Comparison of ENCODE assay signal across 8 cellular contexts in the genomic region with DNA sequence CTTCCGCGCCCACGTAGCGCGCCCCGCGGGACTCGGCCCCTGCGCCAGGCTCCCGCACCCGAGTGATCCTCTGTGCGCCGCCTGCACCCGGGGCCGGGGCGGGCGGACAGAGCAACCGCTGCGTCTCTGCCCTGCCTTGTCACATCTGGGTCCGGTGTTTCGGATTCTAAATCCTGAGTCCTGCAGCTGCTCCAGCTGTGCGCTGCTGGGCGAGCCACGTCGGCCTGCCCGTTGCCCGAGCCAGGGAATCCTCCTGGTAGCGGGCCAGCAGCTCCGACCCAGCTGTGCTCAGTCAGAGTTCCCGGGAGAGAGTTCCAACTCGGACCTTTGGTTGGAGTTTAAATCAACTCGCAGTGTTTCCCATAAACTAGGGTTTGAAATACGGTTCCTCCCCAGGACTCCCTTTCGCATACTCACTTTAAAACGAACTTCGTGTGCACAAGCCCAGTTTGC. TPM values are rescaled to one million over a fixed set of nuclear protein-coding genes. Genes with fewer than 3 reads are reported as not detected.
DNase-seq lines count a peak whose midpoint lies in the region; ATAC-seq and TF ChIP-seq lines count a peak whose summit lies in the region.

No MANE protein-coding gene starts in this region.

- H3K9me3 ChIP-seq in adipocyte (ENCODE audit: control insufficient read depth, low read length) (no peaks in the 10 kb centered on the region), gastrocnemius medialis (no peaks in the 10 kb centered on the region)

- H3K4me3 Mint-ChIP-seq in GM23338, result peak overlapping the region; percentile 75
- no peak overlapping the region for H3K4me3 Mint-ChIP-seq in activated CD4-positive, alpha-beta memory T cell treated with anti-CD3 and anti-CD28 coated beads, Interleukin-2, amount 10 ng/mL, durations not matched to agents 7 days and 5 days

- no peak overlapping the region for H3K9ac ChIP-seq in adipocyte (ENCODE audit: low read length)

- no peaks in the 10 kb centered on the region; the same call in 2 of the 3 replicates for H3K36me3 Mint-ChIP-seq in GM23338 (ENCODE audit: low read depth)
- peaks cover 3% of the 10 kb centered on the region for H3K36me3 Mint-ChIP-seq in activated CD4-positive, alpha-beta memory T cell treated with anti-CD3 and anti-CD28 coated beads, Interleukin-2, amount 10 ng/mL, durations not matched to agents 7 days and 5 days (ENCODE audit: low read depth)

- peak overlapping the region; percentile 94 for H3K4me2 ChIP-seq in GM23338

- peak overlapping the region; percentile 71 for H3K4me3 ChIP-seq in GM23338
- peak overlapping the region; percentile 71 for H3K4me3 ChIP-seq in adipocyte (ENCODE audit: low read length)
- H3K4me3 ChIP-seq in gastrocnemius medialis, result peak overlapping the region; percentile 57 to 63 (median 62)

- peak; percentile 17 for ATAC-seq in GM23338
- peak; percentile 9 to 19 for ATAC-seq in gastrocnemius medialis

- intact Hi-C loops in gastrocnemius medialis (cut with DNase I; ENCODE audit: low total_unique reads), result loop anchor here (5.0 kb wide), 1 partner anchor 221 kb away; no protein-coding TSS in a partner anchor

- CTCF ChIA-PET in activated CD4-positive, alpha-beta memory T cell treated with anti-CD3 and anti-CD28 coated beads, Interleukin-2, amount 10 ng/mL, durations not matched to agents 7 days and 5 days (lab: Charles Lee), result no interaction called here

- in situ Hi-C loops in gastrocnemius medialis (cut with MboI; ENCODE audit: low sequenced_read_pairs in 4 of 4), result no loop called here

- peak overlapping the region; percentile 96 for H2AFZ ChIP-seq in GM23338

- H3F3A ChIP-seq in GM23338 (replicated peaks; ENCODE audit: low read depth), result peaks cover 13% of the 10 kb centered on the region

- H3K27ac ChIP-seq in GM23338 (ENCODE audit: low read depth) (no peak overlapping the region), gastrocnemius medialis (peak overlapping the region in 1 of 4 donors; percentile 39)

- H3K27me3 Mint-ChIP-seq in GM23338 (ENCODE audit: insufficient read depth, low read depth, poor library complexity), result peaks cover 69% of the 10 kb centered on the region
- peaks cover 47% of the 10 kb centered on the region for H3K27me3 Mint-ChIP-seq in activated CD4-positive, alpha-beta memory T cell treated with anti-CD3 and anti-CD28 coated beads, Interleukin-2, amount 10 ng/mL, durations not matched to agents 7 days and 5 days

- TF ChIP-seq CTCF in GM23338 (conservative IDR thresholded peaks at IDR 0.05; ENCODE audit: low read depth in 2 of 2) (no peak), gastrocnemius medialis (IDR thresholded peaks at IDR 0.05 in 4 of 5, conservative IDR thresholded peaks at IDR 0.05 in 1 of 5) (no peak)

- H3K36me3 ChIP-seq in GM23338 (ENCODE audit: insufficient read depth) (no peaks in the 10 kb centered on the region; the same call in 1 of the 2 replicates), adipocyte (ENCODE audit: control insufficient read depth, insufficient read depth, low read length, severe bottlenecking) (no peaks in the 10 kb centered on the region), gastrocnemius medialis (no peaks in the 10 kb centered on the region)

- H3K4me1 ChIP-seq in GM23338 (ENCODE audit: insufficient read depth) (peaks cover 58% of the 10 kb centered on the region), adipocyte (ENCODE audit: control insufficient read depth, insufficient read depth, low read length) (peaks cover 8% of the 10 kb centered on the region), gastrocnemius medialis (peaks cover 17 to 31% of the 10 kb centered on the region in 2 donors)

- no peaks in the 10 kb centered on the region for H3K9me2 ChIP-seq in GM23338 (ENCODE audit: insufficient read depth)

- H3K9me3 Mint-ChIP-seq in GM23338, result no peaks in the 10 kb centered on the region; the same call in 2 of the 3 replicates
- H3K9me3 Mint-ChIP-seq in activated CD4-positive, alpha-beta memory T cell treated with anti-CD3 and anti-CD28 coated beads, Interleukin-2, amount 10 ng/mL, durations not matched to agents 7 days and 5 days, result no peaks in the 10 kb centered on the region

- no peak overlapping the region for H3K27ac Mint-ChIP-seq in GM23338
- H3K27ac Mint-ChIP-seq in activated CD4-positive, alpha-beta memory T cell treated with anti-CD3 and anti-CD28 coated beads, Interleukin-2, amount 10 ng/mL, durations not matched to agents 7 days and 5 days, result no peak overlapping the region

- peaks cover 90% of the 10 kb centered on the region for H3K27me3 ChIP-seq in GM23338 (ENCODE audit: insufficient read depth)
- peaks cover 54% of the 10 kb centered on the region for H3K27me3 ChIP-seq in adipocyte (replicated peaks; ENCODE audit: control insufficient read depth, insufficient read depth, low read length)
- H3K27me3 ChIP-seq in gastrocnemius medialis, result peaks cover 45 to 66% (median 65%) of the 10 kb centered on the region in 3 donors

- H3K4me1 Mint-ChIP-seq in GM23338, result peaks cover 38% of the 10 kb centered on the region
- peaks cover 8% of the 10 kb centered on the region for H3K4me1 Mint-ChIP-seq in activated CD4-positive, alpha-beta memory T cell treated with anti-CD3 and anti-CD28 coated beads, Interleukin-2, amount 10 ng/mL, durations not matched to agents 7 days and 5 days

- DNase-seq in GM23338 (ENCODE audit: low spot score) (peak; percentile 70), adipocyte (ENCODE audit: low read depth) (peak; percentile 39), hepatic stellate cell (ENCODE audit: low spot score) (peak; percentile 67), gastrocnemius medialis (no peak), SHP77 treated with DMSO at 0.1 percent for 48 hours (lab: John Stamatoyannopoulos, UW) (no peak), NCI-H1092 treated with DMSO at 0.1 percent for 48 hours (lab: John Stamatoyannopoulos, UW) (no peak), GM19238 (ENCODE audit: insufficient read length, low spot score) (no peak)
- no peak for DNase-seq in activated CD4-positive, alpha-beta memory T cell treated with anti-CD3 and anti-CD28 coated beads, Interleukin-2, amount 10 ng/mL, durations not matched to agents 7 days and 5 days

- POLR2A ChIA-PET in activated CD4-positive, alpha-beta memory T cell treated with anti-CD3 and anti-CD28 coated beads, Interleukin-2, amount 10 ng/mL, durations not matched to agents 7 days and 5 days (lab: Charles Lee), result no interaction called here

- no peaks in the 10 kb centered on the region for H3K79me2 ChIP-seq in GM23338 (replicated peaks; ENCODE audit: insufficient read depth)

- no peak for TF ChIP-seq POLR2A in gastrocnemius medialis (IDR thresholded peaks at IDR 0.05)

- H4K20me1 ChIP-seq in GM23338 (replicated peaks; ENCODE audit: insufficient read depth), result 0 out of 2 replicates have a peak, but pooled peaks cover 4% of the 10 kb centered on the region

TF ChIP-seq in GM23338, 12 proteins besides CTCF, POLR2A, EP300 and RAD21:
- TF ChIP-seq EZH2 (IDR thresholded peaks at IDR 0.05; ENCODE audit: low read depth, unreplicated experiment) (peak; percentile 94), REST (IDR thresholded peaks at IDR 0.05; ENCODE audit: unreplicated experiment) (no peak)

RNA-seq across cellular contexts. Expression of gene PDE10A, which starts 0.3 kb away (rescaled TPM):
- 2.0 and 3.9 TPM in 2 replicates for total RNA-seq in GM23338 (2014; rRNA removed; shearing (Covaris generic))
- polyA plus RNA-seq in GM23338 (2016; fragmentation: Nextera tagmentation; extraction: Ambion mirVana), result 0.47 and 0.50 TPM in 2 replicates
- total RNA-seq in gastrocnemius medialis, result 1 to 10 TPM in 3 of 4 donors, under 1 TPM in 1; 0.24 to 1.5 (median 1.2) TPM
- not detected for total RNA-seq in activated CD4-positive, alpha-beta memory T cell treated with anti-CD3 and anti-CD28 coated beads, Interleukin-2, amount 10 ng/mL, durations not matched to agents 7 days and 5 days

Comparison
In these comparisons a context has a peak if more than half of its experiments do, and no peak if none do; other contexts are left out.
1. DNase-seq: peak in GM23338 (single experiment), adipocyte (single experiment) and hepatic stellate cell (single experiment); none in gastrocnemius medialis (0 of 2), SHP77 treated with DMSO at 0.1 percent for 48 hours (single experiment), activated CD4-positive, alpha-beta memory T cell treated with anti-CD3 and anti-CD28 coated beads, Interleukin-2, amount 10 ng/mL, durations not matched to agents 7 days and 5 days (single experiment), NCI-H1092 treated with DMSO at 0.1 percent for 48 hours (single experiment) and GM19238 (single experiment).
2. Peak in every context shown above with its lines, with median percentiles within 50 percentile points of each other: H3K4me3 ChIP-seq.